Comparison of ENCODE assay signal across 9 cellular contexts in genomic region chr13:28574617-28575142, GRCh38.
A peak's percentile ranks its signal among the peaks of the same experiment; 100 is the strongest.
DNase-seq lines count a peak whose midpoint lies in the region; ATAC-seq and TF ChIP-seq lines count a peak whose summit lies in the region.
"Had no signal": no experiment of that assay in that cellular context is flagged by ENCODE, and none has a peak within 500 bp of the region (broad histone marks: within the 10 kb centered on the region; RNA-seq: fewer than 3 reads in every experiment).

No MANE protein-coding gene starts in this region.

- no peak for ATAC-seq in WTC11

- H3K36me3 ChIP-seq in osteoblast (ENCODE audit: insufficient read depth, low read length) (no peaks in the 10 kb centered on the region), H7 (replicated peaks; ENCODE audit: control insufficient read depth, insufficient read depth, low read length) (no peaks in the 10 kb centered on the region)

- H3K27me3 ChIP-seq in osteoblast (ENCODE audit: insufficient read depth, low read length) (no peaks in the 10 kb centered on the region), H7 (ENCODE audit: control insufficient read depth, insufficient read depth, low read length) (no peaks in the 10 kb centered on the region)

- H4K20me1 ChIP-seq in osteoblast (ENCODE audit: insufficient read depth, low read length): no peaks in the 10 kb centered on the region

- H3K27ac Mint-ChIP-seq in WTC11: no peak overlapping the region

- CTCF ChIA-PET in WTC11 (lab: Charles Lee): no interaction called here

- H3K4me1 Mint-ChIP-seq in WTC11: peaks cover 21% of the 10 kb centered on the region

- no peaks in the 10 kb centered on the region for H3K9me3 Mint-ChIP-seq in WTC11

- H3K9me3 ChIP-seq in osteoblast (ENCODE audit: low read depth, low read length): no peaks in the 10 kb centered on the region

- no peak overlapping the region for H3K4me3 ChIP-seq in osteoblast (ENCODE audit: insufficient read depth, low read length)
- no peak overlapping the region for H3K4me3 ChIP-seq in H7 (ENCODE audit: insufficient read depth, low read depth, low read length)

- H2AFZ ChIP-seq in osteoblast (ENCODE audit: low read length): no peak overlapping the region

- POLR2A ChIA-PET in WTC11 (lab: Charles Lee): no interaction called here

- H3K36me3 Mint-ChIP-seq in WTC11: no peaks in the 10 kb centered on the region

- peak overlapping the region; percentile 27 for H3K27ac ChIP-seq in osteoblast (ENCODE audit: low read depth, low read length)
- H3K27ac ChIP-seq: KMS-11 had no signal

- H3K4me3 Mint-ChIP-seq in WTC11: no peak overlapping the region

- no peaks in the 10 kb centered on the region for H3K79me2 ChIP-seq in osteoblast (ENCODE audit: insufficient read depth, low read length)

- DNase-seq in ELF-1 (ENCODE audit: low read depth, low spot score) (peak; percentile 22), NCI-H460 (ENCODE audit: extremely low read depth, low read depth) (peak; percentile 42), dermis blood vessel endothelial cell (peak; percentile 99), osteoblast (ENCODE audit: insufficient read length, low spot score, missing footprints) (peak; percentile 83), mesenteric fat pad (ENCODE audit: low spot score) (no peak), NCI-H2196 (lab: John Stamatoyannopoulos, UW; ENCODE audit: unreplicated experiment) (no peak), H7 (no peak), WTC11 (ENCODE audit: low spot score) (no peak)

- no peaks in the 10 kb centered on the region for H3K4me1 ChIP-seq in osteoblast (ENCODE audit: insufficient read depth, low read length)

- H3K27me3 Mint-ChIP-seq in WTC11 (ENCODE audit: low read depth): peaks cover 7% of the 10 kb centered on the region

- no peak overlapping the region for H3K4me2 ChIP-seq in osteoblast (ENCODE audit: insufficient read depth, low read length)
- H3K4me2 ChIP-seq: KMS-11 had no signal

- TF ChIP-seq CTCF in osteoblast (IDR thresholded peaks at IDR 0.05; ENCODE audit: extremely low read depth, low read depth, low read length) (no peak), WTC11 (IDR thresholded peaks at IDR 0.05) (no peak)

TF ChIP-seq in WTC11, 78 proteins besides CTCF, POLR2A, EP300 and RAD21 (continues in another document):
- TF ChIP-seq PRDM15 (CRISPR knock-in tag; IDR thresholded peaks at IDR 0.05) (no peak), ZNF263 (CRISPR knock-in tag; IDR thresholded peaks at IDR 0.05; ENCODE audit: low read depth) (no peak), JUN (CRISPR knock-in tag; IDR thresholded peaks at IDR 0.05) (no peak), ERG (CRISPR knock-in tag; IDR thresholded peaks at IDR 0.05) (no peak), FOXP1 (CRISPR knock-in tag; IDR thresholded peaks at IDR 0.05; ENCODE audit: borderline replicate concordance) (no peak), STAT6 (CRISPR knock-in tag; conservative IDR thresholded peaks at IDR 0.05; ENCODE audit: low read depth) (no peak), FOXP4 (CRISPR knock-in tag; IDR thresholded peaks at IDR 0.05) (no peak), ZNF281 (CRISPR knock-in tag; IDR thresholded peaks at IDR 0.05) (no peak)

Comparison
In these comparisons a context has a peak if more than half of its experiments do, and no peak if none do; other contexts are left out.
1. DNase-seq: peak in ELF-1 (single experiment), NCI-H460 (single experiment), dermis blood vessel endothelial cell (single experiment) and osteoblast (single experiment); none in mesenteric fat pad (single experiment), NCI-H2196 (single experiment), H7 (single experiment) and WTC11 (single experiment).